30 cellular contexts compared by ENCODE assay signal in genomic region chr11:1120532-1121342, GRCh38. TPM values are rescaled to one million over a fixed set of nuclear protein-coding genes. Genes with fewer than 3 reads are reported as not detected.
DNase-seq lines count a peak whose midpoint lies in the region; ATAC-seq, FAIRE-seq and TF ChIP-seq lines count a peak whose summit lies in the region.
"Had no signal": no experiment of that assay in that cellular context is flagged by ENCODE, and none has a peak within 500 bp of the region (broad histone marks: within the 10 kb centered on the region; RNA-seq: fewer than 3 reads in every experiment).

No MANE protein-coding gene starts in this region.

- POLR2A ChIA-PET in Panc1 (lab: Charles Lee) (no interaction called here), HepG2 (lab: Yijun Ruan, JAX) (no interaction called here)

- no peak overlapping the region for H3K4me3 Mint-ChIP-seq in immature natural killer cell
- H3K4me3 Mint-ChIP-seq: activated naive CD8-positive, alpha-beta T cell treated with anti-CD3 and anti-CD28 coated beads for 36 hours; activated T-helper 1 cell treated with anti-CD3 and anti-CD28 coated beads, Interleukin-12 subunit alpha, Interleukin-12 subunit beta, Interleukin-2, Interleukin-4 antibody, amounts not matched to agents 30 ng/mL and 10 ng/mL and 1 ng/mL, durations not matched to agents 14 hours and 24 hours and 36 hours; CD8-positive, alpha-beta memory T cell; central memory CD8-positive, alpha-beta T cell; HFFc6; type B pancreatic cell had no signal

- peaks cover 0 to 1% (median 0%) of the 10 kb centered on the region in 3 donors for H3K27me3 Mint-ChIP-seq in immature natural killer cell (ENCODE audit: low read depth in 3 of 3)

- H3K36me3 ChIP-seq in Panc1 (ENCODE audit: control insufficient read depth, insufficient read depth, low read length) (no peaks in the 10 kb centered on the region), HepG2 (replicated peaks in 1 of 2; ENCODE audit: control insufficient read depth in 1 of 2, insufficient read depth in 2 of 2, low read length in 2 of 2) (no peaks in the 10 kb centered on the region), stomach (no peaks in the 10 kb centered on the region)

- H3K9me3 ChIP-seq in Panc1 (ENCODE audit: control insufficient read depth, insufficient read depth, low read depth, low read length) (no peaks in the 10 kb centered on the region), HepG2 (ENCODE audit: low read length) (no peaks in the 10 kb centered on the region), stomach (no peaks in the 10 kb centered on the region)

- no peak overlapping the region for H2AFZ ChIP-seq in HepG2 (ENCODE audit: low read length)
- H2AFZ ChIP-seq: GM23248 had no signal

- WGBS in HepG2 (ENCODE audit: low lambda C conversion rate): 6% methylated on average over 13 of the region's 27 CpGs
- 56 to 72% (median 68%) methylated on average over 12 to 27 of the region's 27 CpGs for WGBS in stomach, 5 donors

- H3K79me2 ChIP-seq in HepG2 (ENCODE audit: insufficient read depth, low read length): no peaks in the 10 kb centered on the region

- no peak overlapping the region for H3K27ac Mint-ChIP-seq in immature natural killer cell
- H3K27ac Mint-ChIP-seq: activated naive CD8-positive, alpha-beta T cell treated with anti-CD3 and anti-CD28 coated beads for 36 hours; activated T-helper 1 cell treated with anti-CD3 and anti-CD28 coated beads, Interleukin-12 subunit alpha, Interleukin-12 subunit beta, Interleukin-2, Interleukin-4 antibody, amounts not matched to agents 30 ng/mL and 10 ng/mL and 1 ng/mL, durations not matched to agents 14 hours and 24 hours and 36 hours; CD8-positive, alpha-beta memory T cell; HFFc6; type B pancreatic cell had no signal

- CTCF ChIA-PET in Panc1 (lab: Charles Lee): no interaction called here
- CTCF ChIA-PET in HepG2 (lab: Yijun Ruan, JAX; ENCODE audit: low intra/inter-chr PET ratio, low total read pairs): no interaction called here

- no peak for TF ChIP-seq POLR2A in HepG2 (IDR thresholded peaks at IDR 0.05; ENCODE audit: insufficient read depth in 1 of 2, low read depth in 2 of 2, low read length in 2 of 2)
- no peak for TF ChIP-seq POLR2A in stomach (IDR thresholded peaks at IDR 0.05)

- H3K27me3 ChIP-seq in Panc1 (ENCODE audit: control insufficient read depth, insufficient read depth, low read length): no peaks in the 10 kb centered on the region
- peaks cover 8 to 58% of the 10 kb centered on the region in 2 experiments; a peak in 4 of 5 replicates for H3K27me3 ChIP-seq in HepG2 (ENCODE audit: control insufficient read depth in 1 of 2, insufficient read depth in 2 of 2, low read length in 2 of 2)
- peaks cover 0 to 54% (median 3%) of the 10 kb centered on the region in 3 donors for H3K27me3 ChIP-seq in stomach

- FAIRE-seq in HepG2 (lab: Jason Lieb, UNC): no peak
- FAIRE-seq: A204.1, GM18507 had no signal

- no peaks in the 10 kb centered on the region; the same call in 1 of the 2 replicates for H4K20me1 ChIP-seq in HepG2 (ENCODE audit: insufficient read depth, low read length)

- intact Hi-C loops in Panc1 (cut with micrococcal nuclease; ENCODE audit: unreplicated experiment) (no loop called here), HepG2 (cut with micrococcal nuclease; ENCODE audit: unreplicated experiment) (no loop called here), stomach (cut with DNase I; ENCODE audit: low total_unique reads) (no loop called here)

- no peak overlapping the region for H3K4me2 ChIP-seq in HepG2 (ENCODE audit: low read depth, low read length)

- in situ Hi-C loops in Panc1 (cut with HindIII; ENCODE audit: low pct_unique_long_range_greater_than_20kb, low sequenced_read_pairs) (no loop called here), HepG2 (cut with HindIII; ENCODE audit: extremely low pct_ligation_motif_present, low pct_unique_long_range_greater_than_20kb) (no loop called here)

- peak; percentile 1 for DNase-seq in activated CD4-positive, alpha-beta T cell treated with anti-CD3 and anti-CD28 coated beads for 48 hours
- DNase-seq in activated CD4-positive, alpha-beta T cell treated with anti-CD3 and anti-CD28 coated beads for 4 hours: no peak
- DNase-seq in Panc1 (ENCODE audit: low read depth, low spot score) (no peak), HepG2 (ENCODE audit: low spot score) (no peak), stomach (peak; percentile 24), immature natural killer cell (no peak), SK-N-DZ (ENCODE audit: low spot score) (no peak)
- DNase-seq in stimulated activated CD4-positive, alpha-beta T cell treated with anti-CD3 and anti-CD28 coated beads, Interleukin-12 subunit alpha, Interleukin-12 subunit beta, amount 100 ng/mL, for 4 hours: no peak
- DNase-seq: activated naive CD8-positive, alpha-beta T cell treated with anti-CD3 and anti-CD28 coated beads for 36 hours; AML-193; dermis blood vessel endothelial cell; DMS79; GF-D8; GM23248; HFFc6; mammary epithelial cell; NCI-H1092 treated with DMSO at 0.1 percent for 48 hours; NCI-H2029 treated with DMSO at 0.1 percent for 48 hours; NCI-H226; stimulated activated naive CD4-positive, alpha-beta T cell treated with Interleukin-2 at 50 U/mL for 16 hours; SW 1271; T1000 had no signal

- H3K27ac ChIP-seq in Panc1 (ENCODE audit: low read length): no peak overlapping the region
- no peak overlapping the region for H3K27ac ChIP-seq in HepG2 (ENCODE audit: extremely low read length, insufficient read depth, low read length)
- H3K27ac ChIP-seq in stomach: no peak overlapping the region
- H3K27ac ChIP-seq: GM23248 had no signal

- peaks cover 23% of the 10 kb centered on the region for H3K4me1 ChIP-seq in Panc1 (ENCODE audit: control insufficient read depth, insufficient read depth, low read length)
- H3K4me1 ChIP-seq in HepG2 (ENCODE audit: insufficient read depth, low read length): no peaks in the 10 kb centered on the region
- peaks cover 0 to 5% (median 0%) of the 10 kb centered on the region in 4 donors for H3K4me1 ChIP-seq in stomach

- H3K9me3 Mint-ChIP-seq in immature natural killer cell: no peaks in the 10 kb centered on the region
- H3K9me3 Mint-ChIP-seq: type B pancreatic cell had no signal

- TF ChIP-seq CTCF in Panc1 (IDR thresholded peaks at IDR 0.05) (no peak), HepG2 (CRISPR knock-in tag; IDR thresholded peaks at IDR 0.05) (no peak), stomach (IDR thresholded peaks at IDR 0.05) (no peak)

- peak; percentile 17; the same call in 1 of the 2 replicates for ATAC-seq in Panc1
- peak; percentile 21 for ATAC-seq in HepG2

- no peaks in the 10 kb centered on the region for H3K4me1 Mint-ChIP-seq in immature natural killer cell
- H3K4me1 Mint-ChIP-seq: activated naive CD8-positive, alpha-beta T cell treated with anti-CD3 and anti-CD28 coated beads for 36 hours; CD8-positive, alpha-beta memory T cell; central memory CD8-positive, alpha-beta T cell had no signal

- no peak overlapping the region for H3K9ac ChIP-seq in HepG2 (ENCODE audit: insufficient read depth, low read depth, low read length)
- H3K9ac ChIP-seq: GM23248 had no signal

- BruUV-seq in Panc1 (replicated peaks; lab: Mats Ljungman, UMichigan) (no TSS peak), HepG2 (replicated peaks; lab: Mats Ljungman, UMichigan) (no TSS peak)

- no peak for TF ChIP-seq EP300 in HepG2 (IDR thresholded peaks at IDR 0.05; ENCODE audit: low read depth in 2 of 2, low read length in 2 of 2)
- TF ChIP-seq EP300 in HepG2 (CRISPR knock-in tag; IDR thresholded peaks at IDR 0.05; ENCODE audit: borderline replicate concordance): no peak
- no peak for TF ChIP-seq EP300 in stomach (IDR thresholded peaks at IDR 0.05)

- no peaks in the 10 kb centered on the region for H3K36me3 Mint-ChIP-seq in immature natural killer cell
- H3K36me3 Mint-ChIP-seq: CD8-positive, alpha-beta memory T cell; type B pancreatic cell had no signal

- no peak for TF ChIP-seq RAD21 in HepG2 (CRISPR knock-in tag; IDR thresholded peaks at IDR 0.05)

- H3K4me3 ChIP-seq in Panc1 (ENCODE audit: low read depth in 2 of 2, low read length in 2 of 2): no peak overlapping the region
- H3K4me3 ChIP-seq in HepG2 (replicated peaks in 1 of 3; ENCODE audit: insufficient read depth in 1 of 3, low read depth in 2 of 3, low read length in 3 of 3): no peak overlapping the region
- no peak overlapping the region for H3K4me3 ChIP-seq in stomach
- H3K4me3 ChIP-seq: GM23248 had no signal

RNA-seq across cellular contexts. Expression of gene MUC5AC, which starts 37.0 kb away (rescaled TPM):
- total RNA-seq in Panc1 (2021; ENCODE audit: unreplicated experiment) (0.03 TPM), HepG2 (2016; rRNA removed; fragmentation: Illumina TruSeq; extraction: Trizol) (not detected in 2 replicates), stomach (1,000 to 10,000 TPM in 1 of 5 donors, 100 to 1,000 TPM in 3, 1 to 10 TPM in 1; 2.0 to 1,253 (median 605) TPM)
- polyA plus RNA-seq in Panc1 (2012; ENCODE audit: insufficient read length): 0.04 TPM
- not detected in 2 replicates for total RNA-seq in HepG2 (2016; cell fraction: cytosol; rRNA removed; fragmentation: Illumina TruSeq; extraction: Trizol; ENCODE audit: low read depth)
- total RNA-seq in HepG2 (2016; cell fraction: insoluble cytoplasmic fraction; rRNA removed; fragmentation: Illumina TruSeq; extraction: Trizol): not detected in 2 replicates
- not detected in 2 replicates for total RNA-seq in HepG2 (2016; cell fraction: membrane; rRNA removed; fragmentation: Illumina TruSeq; extraction: Trizol)
- total RNA-seq in HepG2 (2016; cell fraction: nucleus; rRNA removed; fragmentation: Illumina TruSeq; extraction: Trizol): not detected in 2 replicates
- polyA plus RNA-seq in HepG2 (2011; rRNA removed) (under 0.01 TPM in 2 replicates), stomach (10 to 100 TPM in 2 of 3 donors, 1 to 10 TPM in 1; 5.5 to 77.0 (median 24.0) TPM), immature natural killer cell (not detected)
- polyA plus RNA-seq in HepG2 (2011; cell fraction: cytosol; rRNA removed): under 0.01 TPM in 1 of 2 replicates, not detected in the other
- 0.02 TPM in 2 replicates for polyA plus RNA-seq in HepG2 (2011; cell fraction: nucleus; rRNA removed)
- not detected in 2 replicates for polyA plus RNA-seq in HepG2 (2012)
- not detected in 2 replicates for polyA plus RNA-seq in HepG2 (2016; cell fraction: cytosol; fragmentation: Illumina TruSeq; extraction: Trizol; ENCODE audit: low read depth)
- not detected in 2 replicates for polyA plus RNA-seq in HepG2 (2016; cell fraction: insoluble cytoplasmic fraction; fragmentation: Illumina TruSeq; extraction: Trizol; ENCODE audit: low read depth)
- not detected in 2 replicates for polyA plus RNA-seq in HepG2 (2016; cell fraction: membrane; fragmentation: Illumina TruSeq; extraction: Trizol; ENCODE audit: low read depth)
- 0.03 TPM in 1 of 2 replicates, not detected in the other for polyA plus RNA-seq in HepG2 (2016; cell fraction: nucleus; fragmentation: Illumina TruSeq; extraction: Trizol; ENCODE audit: insufficient read depth, low read depth)
- not detected in 2 replicates for polyA minus RNA-seq in HepG2 (2011; rRNA and poly(A)+ RNA removed; ENCODE audit: low replicate concordance)
- polyA minus RNA-seq in HepG2 (2011; cell fraction: cytosol; rRNA and poly(A)+ RNA removed): not detected in 2 replicates
- not detected in 2 replicates for polyA minus RNA-seq in HepG2 (2011; cell fraction: nucleus; rRNA and poly(A)+ RNA removed)
- polyA plus RNA-seq in SK-N-DZ (2014; cell fraction: cytosol; rRNA removed): not detected in 2 replicates
- polyA plus RNA-seq in SK-N-DZ (2014; cell fraction: nucleus; rRNA removed): not detected in 2 replicates
- total RNA-seq: activated naive CD8-positive, alpha-beta T cell treated with anti-CD3 and anti-CD28 coated beads for 36 hours; activated T-helper 1 cell treated with anti-CD3 and anti-CD28 coated beads, Interleukin-12 subunit alpha, Interleukin-12 subunit beta, Interleukin-2, Interleukin-4 antibody, amounts not matched to agents 30 ng/mL and 10 ng/mL and 1 ng/mL, durations not matched to agents 14 hours and 24 hours and 36 hours; CD8-positive, alpha-beta memory T cell; dermis blood vessel endothelial cell; GM23248; HFFc6; kidney epithelial cell; mammary epithelial cell; renal cortical epithelial cell had no signal
- polyA plus RNA-seq: CD8-positive, alpha-beta memory T cell; GM23248 had no signal

RNA-seq across cellular contexts. Expression of gene MUC2, which starts 46.1 kb away (rescaled TPM):
- total RNA-seq in Panc1 (2021; ENCODE audit: unreplicated experiment) (0.08 TPM), HepG2 (2016; rRNA removed; fragmentation: Illumina TruSeq; extraction: Trizol) (not detected in 2 replicates), stomach (1,000 to 10,000 TPM in 1 of 5 donors, 1 to 10 TPM in 1, under 1 TPM in 3; under 0.01 to 1,040 (median 0.45) TPM)
- not detected for polyA plus RNA-seq in Panc1 (2012; ENCODE audit: insufficient read length)
- total RNA-seq in HepG2 (2016; cell fraction: cytosol; rRNA removed; fragmentation: Illumina TruSeq; extraction: Trizol; ENCODE audit: low read depth): not detected in 2 replicates
- not detected in 2 replicates for total RNA-seq in HepG2 (2016; cell fraction: insoluble cytoplasmic fraction; rRNA removed; fragmentation: Illumina TruSeq; extraction: Trizol)
- total RNA-seq in HepG2 (2016; cell fraction: membrane; rRNA removed; fragmentation: Illumina TruSeq; extraction: Trizol): not detected in 2 replicates
- not detected in 2 replicates for total RNA-seq in HepG2 (2016; cell fraction: nucleus; rRNA removed; fragmentation: Illumina TruSeq; extraction: Trizol)
- polyA plus RNA-seq in HepG2 (2011; rRNA removed) (under 0.01 TPM in 1 of 2 replicates, not detected in the other), stomach (not detected), immature natural killer cell (not detected)
- polyA plus RNA-seq in HepG2 (2011; cell fraction: cytosol; rRNA removed): not detected in 2 replicates
- polyA plus RNA-seq in HepG2 (2011; cell fraction: nucleus; rRNA removed): under 0.01 and 0.02 TPM in 2 replicates
- polyA plus RNA-seq in HepG2 (2012): not detected in 2 replicates
- not detected in 2 replicates for polyA plus RNA-seq in HepG2 (2016; cell fraction: cytosol; fragmentation: Illumina TruSeq; extraction: Trizol; ENCODE audit: low read depth)
- polyA plus RNA-seq in HepG2 (2016; cell fraction: insoluble cytoplasmic fraction; fragmentation: Illumina TruSeq; extraction: Trizol; ENCODE audit: low read depth): not detected in 2 replicates
- not detected in 2 replicates for polyA plus RNA-seq in HepG2 (2016; cell fraction: membrane; fragmentation: Illumina TruSeq; extraction: Trizol; ENCODE audit: low read depth)
- not detected in 2 replicates for polyA plus RNA-seq in HepG2 (2016; cell fraction: nucleus; fragmentation: Illumina TruSeq; extraction: Trizol; ENCODE audit: insufficient read depth, low read depth)
- 0.22 TPM in 1 of 2 replicates, not detected in the other for polyA minus RNA-seq in HepG2 (2011; rRNA and poly(A)+ RNA removed; ENCODE audit: low replicate concordance)
- polyA minus RNA-seq in HepG2 (2011; cell fraction: cytosol; rRNA and poly(A)+ RNA removed): not detected in 2 replicates
- polyA minus RNA-seq in HepG2 (2011; cell fraction: nucleus; rRNA and poly(A)+ RNA removed): not detected in 2 replicates
- not detected in 2 replicates for polyA plus RNA-seq in SK-N-DZ (2014; cell fraction: cytosol; rRNA removed)
- not detected in 2 replicates for polyA plus RNA-seq in SK-N-DZ (2014; cell fraction: nucleus; rRNA removed)
- total RNA-seq: activated naive CD8-positive, alpha-beta T cell treated with anti-CD3 and anti-CD28 coated beads for 36 hours; activated T-helper 1 cell treated with anti-CD3 and anti-CD28 coated beads, Interleukin-12 subunit alpha, Interleukin-12 subunit beta, Interleukin-2, Interleukin-4 antibody, amounts not matched to agents 30 ng/mL and 10 ng/mL and 1 ng/mL, durations not matched to agents 14 hours and 24 hours and 36 hours; CD8-positive, alpha-beta memory T cell; dermis blood vessel endothelial cell; GM23248; kidney epithelial cell; mammary epithelial cell; renal cortical epithelial cell had no signal
- polyA plus RNA-seq: CD8-positive, alpha-beta memory T cell; GM23248; mammary epithelial cell had no signal

Comparison
In these comparisons a context has a peak if more than half of its experiments do, and no peak if none do; other contexts are left out.
1. DNase-seq: peak in activated CD4-positive, alpha-beta T cell treated with anti-CD3 and anti-CD28 coated beads for 48 hours (single experiment) and stomach (single experiment); none in activated CD4-positive, alpha-beta T cell treated with anti-CD3 and anti-CD28 coated beads for 4 hours (0 of 2), Panc1 (single experiment), HepG2 (single experiment), stimulated activated CD4-positive, alpha-beta T cell treated with anti-CD3 and anti-CD28 coated beads, Interleukin-12 subunit alpha, Interleukin-12 subunit beta, amount 100 ng/mL, for 4 hours (single experiment), immature natural killer cell (0 of 3) and SK-N-DZ (single experiment).